In the genomic region with DNA sequence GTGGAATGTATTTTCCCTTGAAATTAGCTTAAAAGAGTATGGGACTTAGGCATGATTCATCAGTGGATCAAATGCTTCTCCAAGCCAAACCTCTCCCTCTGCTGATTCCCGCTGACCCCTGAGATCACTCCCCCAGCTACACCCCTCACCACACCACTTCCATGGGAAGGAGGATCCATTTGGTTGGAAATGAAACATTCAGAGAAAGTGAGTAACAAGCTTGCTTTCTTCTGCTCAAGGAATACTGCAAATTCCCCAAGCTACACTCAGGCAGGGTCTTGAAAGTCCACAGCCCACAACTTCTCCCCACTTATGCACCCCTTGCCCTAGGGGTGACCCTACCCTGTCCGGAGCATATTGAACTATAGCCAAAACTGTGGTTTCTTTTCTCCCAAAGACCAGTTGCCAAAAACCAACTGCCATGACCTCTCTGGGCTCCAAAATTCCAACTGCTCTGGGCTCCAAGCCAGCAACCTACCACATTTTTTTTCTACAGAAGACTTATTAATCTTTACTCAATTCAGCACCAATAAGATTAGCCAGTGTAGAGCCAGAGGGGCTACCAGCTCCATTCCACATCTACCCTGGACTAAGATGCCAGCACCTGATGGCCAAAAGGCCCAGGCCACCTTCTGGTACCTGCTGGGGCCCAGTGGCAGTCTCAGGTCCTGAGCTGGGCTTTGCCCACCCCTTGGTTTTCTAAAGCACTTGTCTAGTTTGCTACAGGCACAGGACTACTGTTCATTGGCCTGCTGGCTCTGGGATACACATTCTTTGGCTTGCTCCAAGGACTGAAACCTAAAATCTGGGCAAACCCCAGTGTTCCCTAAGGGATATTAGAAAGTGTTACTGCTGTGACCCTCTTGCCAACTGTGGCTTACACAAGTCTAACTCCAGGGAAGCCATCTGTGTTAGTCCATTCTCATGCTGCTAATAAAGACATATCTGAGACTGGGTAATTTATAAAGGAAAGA, we compare ENCODE assay signal across 9 cellular contexts.
DNase-seq lines count a peak whose midpoint lies in the region; ATAC-seq and TF ChIP-seq lines count a peak whose summit lies in the region.
"Had no signal": no experiment of that assay in that cellular context is flagged by ENCODE, and none has a peak within 500 bp of the region (broad histone marks: within the 10 kb centered on the region; RNA-seq: fewer than 3 reads in every experiment).

No MANE protein-coding gene starts in this region.

- peaks cover 0 to 84% (median 70%) of the 10 kb centered on the region in 4 donors for H3K4me1 ChIP-seq in tibial artery

- intact Hi-C loops in tibial artery (cut with DNase I; ENCODE audit: low total_unique reads): no loop called here

- TF ChIP-seq CTCF in brain microvascular endothelial cell (IDR thresholded peaks at IDR 0.05; ENCODE audit: low read depth, low read length, missing control alignments): no peak
- no peak for TF ChIP-seq CTCF in tibial artery (IDR thresholded peaks at IDR 0.05)

- no peak overlapping the region for H3K4me3 ChIP-seq in brain microvascular endothelial cell (ENCODE audit: low read depth, low read length)
- H3K4me3 ChIP-seq in tibial artery: no peak overlapping the region

- peak; percentile 27 for DNase-seq in NCI-H2196 (lab: John Stamatoyannopoulos, UW; ENCODE audit: unreplicated experiment)
- DNase-seq in NCI-H2196 treated with DMSO at 0.1 percent for 48 hours (lab: John Stamatoyannopoulos, UW; ENCODE audit: unreplicated experiment): no peak
- peak; percentile 70 for DNase-seq in brain microvascular endothelial cell
- peak; percentile 83 for DNase-seq in kidney tubule cell (ENCODE audit: low spot score)
- no peak for DNase-seq in tibial artery
- DNase-seq in COLO829 (ENCODE audit: low spot score): no peak
- DNase-seq in NOMO-1 treated with DMSO at 0.1 percent for 48 hours (lab: John Stamatoyannopoulos, UW; ENCODE audit: unreplicated experiment): no peak
- DNase-seq: activated naive CD8-positive, alpha-beta T cell treated with anti-CD3 and anti-CD28 coated beads, Interleukin-2, amount 10 ng/mL, durations not matched to agents 7 days and 5 days had no signal

- H3K27ac ChIP-seq in brain microvascular endothelial cell: peak overlapping the region; percentile 52
- peak overlapping the region; percentile 62 to 71 for H3K27ac ChIP-seq in tibial artery

- H3K36me3 ChIP-seq in brain microvascular endothelial cell (replicated peaks) (no peaks in the 10 kb centered on the region), tibial artery (no peaks in the 10 kb centered on the region)

- no peaks in the 10 kb centered on the region for H3K9me3 ChIP-seq in tibial artery

- in situ Hi-C loops in brain microvascular endothelial cell (cut with HindIII; ENCODE audit: low pct_ligation_motif_present, low sequenced_read_pairs): loop anchor here (25.0 kb wide), 1 partner anchor 114 kb away; no protein-coding TSS in a partner anchor

- no peaks in the 10 kb centered on the region for H3K27me3 ChIP-seq in brain microvascular endothelial cell (replicated peaks)
- H3K27me3 ChIP-seq in tibial artery: no peaks in the 10 kb centered on the region

- ATAC-seq in GM18861 (IDR thresholded peaks at IDR 0.05; ENCODE audit: unreplicated experiment): no peak

Comparison
In these comparisons a context has a peak if more than half of its experiments do, and no peak if none do; other contexts are left out.
1. DNase-seq: peak in NCI-H2196 (single experiment), brain microvascular endothelial cell (single experiment) and kidney tubule cell (single experiment); none in NCI-H2196 treated with DMSO at 0.1 percent for 48 hours (single experiment), tibial artery (0 of 2), COLO829 (single experiment) and NOMO-1 treated with DMSO at 0.1 percent for 48 hours (single experiment).